ENCODE assay signal across 13 cellular contexts in the genomic region with DNA sequence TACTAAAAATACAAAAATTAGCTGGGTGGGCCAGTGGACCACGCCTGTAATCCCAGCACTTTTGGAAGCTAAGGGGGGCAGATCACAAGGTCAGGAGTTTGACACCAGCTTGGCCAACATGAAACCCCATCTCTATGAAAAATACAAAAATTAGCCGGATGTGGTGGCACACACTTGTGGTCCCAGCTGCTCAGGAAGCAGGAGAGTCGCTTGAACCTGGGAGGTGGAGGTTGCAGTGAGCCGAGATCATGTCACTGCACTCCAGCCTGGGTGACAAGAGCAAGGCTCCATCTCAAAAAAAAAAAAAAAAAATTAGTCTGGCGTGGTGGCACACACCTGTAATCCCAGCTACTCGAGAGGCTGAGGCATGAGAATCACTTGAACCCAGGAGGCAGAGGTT. TPM values are rescaled to one million over a fixed set of nuclear protein-coding genes. Genes with fewer than 3 reads are reported as not detected.
"Had no signal": no experiment of that assay in that cellular context is flagged by ENCODE, and none has a peak within 500 bp of the region (broad histone marks: within the 10 kb centered on the region; RNA-seq: fewer than 3 reads in every experiment).

No MANE protein-coding gene starts in this region.

RNA-seq across cellular contexts. Expression of a gene that starts 44.6 kb away (rescaled TPM):
- total RNA-seq: stomach, subcutaneous adipose tissue, suprapubic skin, thoracic aorta, thyroid gland, tibial nerve, transverse colon, upper lobe of left lung, upper lobe of right lung, ureter, urinary bladder, uterus, vagina had no signal
- polyA plus RNA-seq: stomach, urinary bladder had no signal
